11 cellular contexts compared by ENCODE assay signal in genomic region chr9:69379250-69379982, GRCh38. TPM values are rescaled to one million over a fixed set of nuclear protein-coding genes. Genes with fewer than 3 reads are reported as not detected.
DNase-seq lines count a peak whose midpoint lies in the region; ATAC-seq, FAIRE-seq and TF ChIP-seq lines count a peak whose summit lies in the region.
"Had no signal": no experiment of that assay in that cellular context is flagged by ENCODE, and none has a peak within 500 bp of the region (broad histone marks: within the 10 kb centered on the region; RNA-seq: fewer than 3 reads in every experiment).

No MANE protein-coding gene starts in this region.

- ATAC-seq in right lobe of liver, result peak in 3 of 4 donors; percentile 20 to 81 (median 60)
- ATAC-seq in HepG2, result no peak
- peak; percentile 76 for ATAC-seq in esophagus mucosa
- peak; percentile 75 for ATAC-seq in aorta (ENCODE audit: low FRiP score)
- ATAC-seq in GM19467 (IDR thresholded peaks at IDR 0.05; ENCODE audit: unreplicated experiment), result no peak
- ATAC-seq: stimulated activated effector memory CD8-positive, alpha-beta T cell treated with anti-CD3 and anti-CD28 coated beads, Interleukin-12 subunit alpha, Interleukin-12 subunit beta, amount 100 ng/mL, for 72 hours had no signal

- TF ChIP-seq POLR2A in right lobe of liver (IDR thresholded peaks at IDR 0.05) (no peak), HepG2 (IDR thresholded peaks at IDR 0.05; ENCODE audit: insufficient read depth in 1 of 2, low read depth in 2 of 2, low read length in 2 of 2) (no peak)

- POLR2A ChIA-PET in HepG2 (lab: Yijun Ruan, JAX), result no interaction called here

- H2AFZ ChIP-seq in HepG2 (ENCODE audit: low read length) (no peak overlapping the region), mesenchymal stem cell (ENCODE audit: low read depth, low read length) (no peak overlapping the region)

- TF ChIP-seq EP300 in HepG2 (IDR thresholded peaks at IDR 0.05; ENCODE audit: low read depth in 2 of 2, low read length in 2 of 2) (no peak), HepG2 (CRISPR knock-in tag; IDR thresholded peaks at IDR 0.05; ENCODE audit: borderline replicate concordance) (no peak)

- TF ChIP-seq CTCF in right lobe of liver (IDR thresholded peaks at IDR 0.05), result no peak
- no peak for TF ChIP-seq CTCF in HepG2 (CRISPR knock-in tag; IDR thresholded peaks at IDR 0.05)

- H4K8ac ChIP-seq in mesenchymal stem cell (ENCODE audit: low read length), result no peak overlapping the region

- H3K4me1 ChIP-seq in right lobe of liver, result no peaks in the 10 kb centered on the region
- no peaks in the 10 kb centered on the region for H3K4me1 ChIP-seq in HepG2 (ENCODE audit: insufficient read depth, low read length)
- peaks cover 10% of the 10 kb centered on the region for H3K4me1 ChIP-seq in mesenchymal stem cell (ENCODE audit: control insufficient read depth, insufficient read depth, low read depth, low read length)
- peaks cover 3 to 12% of the 10 kb centered on the region in 2 donors for H3K4me1 ChIP-seq in aorta (ENCODE audit: control insufficient read depth in 1 of 2, insufficient read depth in 2 of 2, low read length in 2 of 2)

- H3K27me3 ChIP-seq in right lobe of liver (no peaks in the 10 kb centered on the region), HepG2 (ENCODE audit: control insufficient read depth in 1 of 2, insufficient read depth in 2 of 2, low read length in 2 of 2) (peaks cover 0 to 21% of the 10 kb centered on the region in 2 experiments; a peak in 2 of 5 replicates), mesenchymal stem cell (ENCODE audit: control insufficient read depth in 1 of 2, insufficient read depth in 1 of 2, low read length in 2 of 2) (peaks cover 0 to 9% of the 10 kb centered on the region in 2 experiments), aorta (ENCODE audit: control insufficient read depth in 1 of 2, insufficient read depth in 2 of 2, low read length in 1 of 2) (no peaks in the 10 kb centered on the region)

- DNase-seq in right lobe of liver (no peak), HepG2 (ENCODE audit: low spot score) (no peak), mesenchymal stem cell (peak; percentile 50), aorta (no peak), HuH-7.5 (ENCODE audit: low spot score) (no peak), caudate nucleus (lab: John Stamatoyannopoulos, UW) (no peak)
- DNase-seq: activated CD4-positive, alpha-beta T cell treated with anti-CD3 and anti-CD28 coated beads for 4 hours; NCI-H1930 had no signal

- no peak overlapping the region for H2BK15ac ChIP-seq in mesenchymal stem cell (ENCODE audit: low read depth, poor library complexity, severe bottlenecking)

- H2BK5ac ChIP-seq in mesenchymal stem cell (ENCODE audit: low read depth, low read length, poor library complexity, severe bottlenecking), result no peak overlapping the region

- no peaks in the 10 kb centered on the region for H3K79me2 ChIP-seq in HepG2 (ENCODE audit: insufficient read depth, low read length)

- no peaks in the 10 kb centered on the region for H4K20me1 ChIP-seq in HepG2 (ENCODE audit: insufficient read depth, low read length)

- H2BK120ac ChIP-seq in mesenchymal stem cell (ENCODE audit: low read depth, low read length), result no peak overlapping the region

- H3K4me3 ChIP-seq in right lobe of liver, result no peak overlapping the region
- no peak overlapping the region for H3K4me3 ChIP-seq in HepG2 (replicated peaks in 1 of 3; ENCODE audit: insufficient read depth in 1 of 3, low read depth in 2 of 3, low read length in 3 of 3)
- no peak overlapping the region for H3K4me3 ChIP-seq in mesenchymal stem cell (ENCODE audit: insufficient read depth in 1 of 2, low read depth in 1 of 2, low read length in 2 of 2)
- no peak overlapping the region for H3K4me3 ChIP-seq in aorta (ENCODE audit: low read length in 2 of 2)

- H3K9me3 ChIP-seq in right lobe of liver (no peaks in the 10 kb centered on the region), HepG2 (ENCODE audit: low read length) (no peaks in the 10 kb centered on the region), mesenchymal stem cell (ENCODE audit: control insufficient read depth, low read length) (no peaks in the 10 kb centered on the region), aorta (ENCODE audit: control insufficient read depth, low read length) (no peaks in the 10 kb centered on the region)

- H2AK5ac ChIP-seq in mesenchymal stem cell (ENCODE audit: low read length, severe bottlenecking), result peak overlapping the region; percentile 27

- in situ Hi-C loops in HepG2 (cut with HindIII; ENCODE audit: extremely low pct_ligation_motif_present, low pct_unique_long_range_greater_than_20kb), result no loop called here

- TF ChIP-seq RAD21 in HepG2 (CRISPR knock-in tag; IDR thresholded peaks at IDR 0.05), result no peak

- H3K36me3 ChIP-seq in right lobe of liver, result no peaks in the 10 kb centered on the region
- no peaks in the 10 kb centered on the region for H3K36me3 ChIP-seq in HepG2 (replicated peaks in 1 of 2; ENCODE audit: control insufficient read depth in 1 of 2, insufficient read depth in 2 of 2, low read length in 2 of 2)
- no peaks in the 10 kb centered on the region for H3K36me3 ChIP-seq in mesenchymal stem cell (ENCODE audit: control insufficient read depth in 1 of 2, insufficient read depth in 2 of 2, low read depth in 1 of 2, low read length in 2 of 2)
- H3K36me3 ChIP-seq in aorta (ENCODE audit: control insufficient read depth in 1 of 2, insufficient read depth in 2 of 2, low read length in 1 of 2), result no peaks in the 10 kb centered on the region

- intact Hi-C loops in right lobe of liver (cut with DNase I) (no loop called here), HepG2 (cut with micrococcal nuclease; ENCODE audit: unreplicated experiment) (no loop called here), aorta (cut with DNase I) (loop anchor here in 1 of 2 donors (10.0 kb wide), 2 partner anchors 55 to 335 kb away; partner anchors contain the start of gene ENTREP1)

- WGBS in right lobe of liver (ENCODE audit: insufficient coverage, low coverage, low lambda C conversion rate, missing lambda C conversion rate), result 65% methylated on average over 5 of the region's 9 CpGs
- WGBS in HepG2 (ENCODE audit: low lambda C conversion rate), result 32% methylated on average over 9 of the region's 9 CpGs
- WGBS in mesenchymal stem cell, result 31% methylated on average over 6 of the region's 9 CpGs
- 37 to 41% methylated on average over 9 of the region's 9 CpGs for WGBS in aorta, 2 donors

- no peak for FAIRE-seq in HepG2 (lab: Jason Lieb, UNC)

- H3K9ac ChIP-seq in HepG2 (ENCODE audit: insufficient read depth, low read depth, low read length) (no peak overlapping the region), mesenchymal stem cell (ENCODE audit: low read length) (no peak overlapping the region)

- no peaks in the 10 kb centered on the region for H3K79me1 ChIP-seq in mesenchymal stem cell (replicated peaks; ENCODE audit: low read length, poor library complexity, severe bottlenecking)

- H4K91ac ChIP-seq in mesenchymal stem cell (ENCODE audit: low read length), result no peak overlapping the region

- H3K4me2 ChIP-seq in HepG2 (ENCODE audit: low read depth, low read length) (no peak overlapping the region), mesenchymal stem cell (ENCODE audit: low read length, poor library complexity, severe bottlenecking) (no peak overlapping the region)

- no peak overlapping the region for H3K23ac ChIP-seq in mesenchymal stem cell (ENCODE audit: low read length in 2 of 2)

- H3K27ac ChIP-seq in right lobe of liver (no peak overlapping the region), HepG2 (ENCODE audit: extremely low read length, insufficient read depth, low read length) (no peak overlapping the region), mesenchymal stem cell (ENCODE audit: low read length, poor library complexity, severe bottlenecking) (no peak overlapping the region), aorta (ENCODE audit: low read depth in 1 of 2, low read length in 2 of 2) (peak overlapping the region in 1 of 2 donors; percentile 21), caudate nucleus (ENCODE audit: low read depth, low read length) (no peak overlapping the region)

- H2BK12ac ChIP-seq in mesenchymal stem cell (ENCODE audit: low read length in 2 of 2), result no peak overlapping the region

- no peak overlapping the region for H3K14ac ChIP-seq in mesenchymal stem cell (ENCODE audit: low read length in 2 of 2)

- BruUV-seq in HepG2 (replicated peaks; lab: Mats Ljungman, UMichigan), result no TSS peak

- no peak overlapping the region for H3K18ac ChIP-seq in mesenchymal stem cell (ENCODE audit: low read depth in 1 of 2, low read length in 2 of 2)

- CTCF ChIA-PET in HepG2 (lab: Yijun Ruan, JAX; ENCODE audit: low intra/inter-chr PET ratio, low total read pairs), result no interaction called here

- H3K4ac ChIP-seq in mesenchymal stem cell (ENCODE audit: low read depth in 1 of 2, low read length in 2 of 2), result no peak overlapping the region

TF ChIP-seq in HepG2, 621 proteins besides CTCF, POLR2A, EP300 and RAD21 (continues in another document):
- no peak for TF ChIP-seq ZNF230 (CRISPR knock-in tag; IDR thresholded peaks at IDR 0.05)

RNA-seq across cellular contexts. Expression of gene ENTREP1, which starts 54.4 kb away (rescaled TPM):
- under 1 TPM; 0.12 to 0.42 (median 0.30) TPM for total RNA-seq in right lobe of liver
- not detected in 2 replicates for total RNA-seq in HepG2 (2016; rRNA removed; fragmentation: Illumina TruSeq; extraction: Trizol)
- total RNA-seq in HepG2 (2016; cell fraction: cytosol; rRNA removed; fragmentation: Illumina TruSeq; extraction: Trizol; ENCODE audit: low read depth), result not detected in 2 replicates
- total RNA-seq in HepG2 (2016; cell fraction: insoluble cytoplasmic fraction; rRNA removed; fragmentation: Illumina TruSeq; extraction: Trizol), result not detected in 2 replicates
- total RNA-seq in HepG2 (2016; cell fraction: membrane; rRNA removed; fragmentation: Illumina TruSeq; extraction: Trizol), result not detected in 2 replicates
- not detected in 2 replicates for total RNA-seq in HepG2 (2016; cell fraction: nucleus; rRNA removed; fragmentation: Illumina TruSeq; extraction: Trizol)
- not detected in 2 replicates for polyA plus RNA-seq in HepG2 (2011; rRNA removed)
- 0.03 TPM in 1 of 2 replicates, not detected in the other for polyA plus RNA-seq in HepG2 (2011; cell fraction: cytosol; rRNA removed)
- polyA plus RNA-seq in HepG2 (2011; cell fraction: nucleus; rRNA removed), result 0.03 and 0.05 TPM in 2 replicates
- polyA plus RNA-seq in HepG2 (2012), result not detected in 2 replicates
- not detected in 2 replicates for polyA plus RNA-seq in HepG2 (2016; cell fraction: cytosol; fragmentation: Illumina TruSeq; extraction: Trizol; ENCODE audit: low read depth)
- 0.04 TPM in 1 of 2 replicates, not detected in the other for polyA plus RNA-seq in HepG2 (2016; cell fraction: insoluble cytoplasmic fraction; fragmentation: Illumina TruSeq; extraction: Trizol; ENCODE audit: low read depth)
- not detected in 2 replicates for polyA plus RNA-seq in HepG2 (2016; cell fraction: membrane; fragmentation: Illumina TruSeq; extraction: Trizol; ENCODE audit: low read depth)
- not detected in 2 replicates for polyA plus RNA-seq in HepG2 (2016; cell fraction: nucleus; fragmentation: Illumina TruSeq; extraction: Trizol; ENCODE audit: insufficient read depth, low read depth)
- polyA minus RNA-seq in HepG2 (2011; rRNA and poly(A)+ RNA removed; ENCODE audit: low replicate concordance), result 1.2 TPM in 1 of 2 replicates, not detected in the other
- polyA minus RNA-seq in HepG2 (2011; cell fraction: cytosol; rRNA and poly(A)+ RNA removed), result not detected in 2 replicates
- polyA minus RNA-seq in HepG2 (2011; cell fraction: nucleus; rRNA and poly(A)+ RNA removed), result not detected in 2 replicates
- total RNA-seq in esophagus mucosa, result 3.5 TPM
- 0.03 TPM for polyA plus RNA-seq in mesenchymal stem cell (2013, experiment 1 of 2)
- polyA plus RNA-seq in mesenchymal stem cell (2013, experiment 2 of 2), result 0.07 TPM
- total RNA-seq in aorta, result 1 to 10 TPM; 2.8 to 5.7 TPM
- polyA plus RNA-seq in aorta, result 1 to 10 TPM in 1 of 2 donors, under 1 TPM in 1; 0.25 to 3.4 TPM

Comparison
In these comparisons a context has a peak if more than half of its experiments do, and no peak if none do; other contexts are left out.
1. ATAC-seq: peak in right lobe of liver (3 of 4), esophagus mucosa (single experiment) and aorta (single experiment); none in HepG2 (single experiment) and GM19467 (single experiment).